Comparison of ENCODE assay signal across 13 cellular contexts in the genomic region with DNA sequence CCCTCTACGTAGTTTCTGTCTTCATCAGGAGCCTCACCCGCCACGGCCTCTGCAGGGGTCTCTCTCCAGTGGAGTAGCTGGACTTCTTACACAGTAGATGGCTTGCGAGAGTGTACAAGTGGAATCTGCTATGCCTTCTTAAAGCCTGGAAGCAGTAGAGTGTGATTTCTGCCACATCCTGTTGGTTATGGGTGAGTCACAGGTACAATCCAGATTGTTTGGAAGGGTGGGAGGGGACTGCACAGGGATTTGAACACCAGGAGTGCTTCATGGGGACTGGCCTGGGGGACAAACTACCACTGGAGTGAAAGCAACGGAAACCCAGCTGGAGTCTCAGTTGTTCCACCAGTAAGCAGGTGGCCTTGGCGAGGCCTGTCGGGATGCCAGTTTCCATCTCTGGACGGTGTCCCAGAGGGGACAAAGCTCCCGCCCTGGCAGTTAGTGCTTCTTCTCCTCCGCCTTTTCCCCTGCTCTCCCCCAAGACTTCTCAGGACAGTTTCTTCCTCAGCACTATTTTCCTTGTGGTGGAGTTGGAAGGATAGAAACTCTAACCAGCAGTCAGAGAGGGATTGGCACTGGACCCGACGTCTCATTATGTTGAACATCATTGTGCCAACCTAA.
A peak's percentile ranks its signal among the peaks of the same experiment; 100 is the strongest.
DNase-seq lines count a peak whose midpoint lies in the region; ATAC-seq and TF ChIP-seq lines count a peak whose summit lies in the region.
"Had no signal": no experiment of that assay in that cellular context is flagged by ENCODE, and none has a peak within 500 bp of the region (broad histone marks: within the 10 kb centered on the region; RNA-seq: fewer than 3 reads in every experiment).

No MANE protein-coding gene starts in this region.

- BruUV-seq in HCT116 (replicated peaks; lab: Mats Ljungman, UMichigan), result no TSS peak

- POLR2A ChIA-PET in HCT116 (lab: Charles Lee), result no interaction called here

- no peak overlapping the region for H3K27ac ChIP-seq in HCT116 (ENCODE audit: low read depth, low read length)
- H3K27ac ChIP-seq: transverse colon, WERI-Rb-1 had no signal

- no peak for TF ChIP-seq CTCF in HCT116 (IDR thresholded peaks at IDR 0.05 in 2 of 3, conservative IDR thresholded peaks at IDR 0.05 in 1 of 3; ENCODE audit: borderline replicate concordance in 1 of 3, insufficient read depth in 1 of 3, low read depth in 2 of 3, low read length in 2 of 3)

- H3K27ac Mint-ChIP-seq in activated T-helper 1 cell treated with anti-CD3 and anti-CD28 coated beads, Interleukin-12 subunit alpha, Interleukin-12 subunit beta, Interleukin-2, Interleukin-4 antibody, amounts not matched to agents 30 ng/mL and 10 ng/mL and 1 ng/mL, durations not matched to agents 14 hours and 24 hours and 36 hours, result no peak overlapping the region
- H3K27ac Mint-ChIP-seq: activated T-helper 17 cell treated with anti-CD3 and anti-CD28 coated beads, Interleukin-2, amount 50 U/mL, for 72 hours; naive thymus-derived CD4-positive, alpha-beta T cell had no signal

- H3K4me2 ChIP-seq in HCT116 (ENCODE audit: low read length), result no peak overlapping the region

- H3K9me2 ChIP-seq in HCT116 (ENCODE audit: insufficient read depth), result no peaks in the 10 kb centered on the region

- no peak for TF ChIP-seq RAD21 in HCT116 (IDR thresholded peaks at IDR 0.05; ENCODE audit: low read depth)

- no peaks in the 10 kb centered on the region for H3K36me3 Mint-ChIP-seq in activated T-helper 1 cell treated with anti-CD3 and anti-CD28 coated beads, Interleukin-12 subunit alpha, Interleukin-12 subunit beta, Interleukin-2, Interleukin-4 antibody, amounts not matched to agents 30 ng/mL and 10 ng/mL and 1 ng/mL, durations not matched to agents 14 hours and 24 hours and 36 hours (ENCODE audit: low read depth)
- H3K36me3 Mint-ChIP-seq: naive thymus-derived CD4-positive, alpha-beta T cell had no signal

- no peaks in the 10 kb centered on the region for H4K20me1 ChIP-seq in HCT116 (ENCODE audit: insufficient read depth)

- no peaks in the 10 kb centered on the region for H3K4me1 ChIP-seq in HCT116 (ENCODE audit: control insufficient read depth in 1 of 2, insufficient read depth in 2 of 2, low read length in 2 of 2)
- H3K4me1 ChIP-seq: transverse colon had no signal

- intact Hi-C loops in HCT116 (cut with micrococcal nuclease), result loop anchor here (2.0 to 5.0 kb wide), 2 partner anchors 171 to 609 kb away; no protein-coding TSS in a partner anchor
- intact Hi-C loops in activated T-helper 1 cell treated with anti-CD3 and anti-CD28 coated beads, Interleukin-12 subunit alpha, Interleukin-12 subunit beta, Interleukin-2, Interleukin-4 antibody, amounts not matched to agents 30 ng/mL and 10 ng/mL and 1 ng/mL, durations not matched to agents 14 hours and 24 hours and 36 hours (cut with micrococcal nuclease), result loop anchor here (1.0 to 5.0 kb wide), 2 partner anchors 609 to 764 kb away; no protein-coding TSS in a partner anchor

- no peaks in the 10 kb centered on the region for H3K9me3 Mint-ChIP-seq in activated T-helper 1 cell treated with anti-CD3 and anti-CD28 coated beads, Interleukin-12 subunit alpha, Interleukin-12 subunit beta, Interleukin-2, Interleukin-4 antibody, amounts not matched to agents 30 ng/mL and 10 ng/mL and 1 ng/mL, durations not matched to agents 14 hours and 24 hours and 36 hours
- H3K9me3 Mint-ChIP-seq: activated T-helper 17 cell treated with anti-CD3 and anti-CD28 coated beads, Interleukin-2, amount 50 U/mL, for 72 hours; naive thymus-derived CD4-positive, alpha-beta T cell had no signal

- RAD21 ChIA-PET in HCT116 (lab: Charles Lee; ENCODE audit: low non-redundant PET in 1 of 2, low total read pairs in 2 of 2, uncharacterized antibody in 2 of 2, unreplicated experiment in 2 of 2), result no interaction called here

- DNase-seq in HCT116 (ENCODE audit: low read depth, low spot score), result no peak
- peak; percentile 76 to 90 for DNase-seq in NCI-H446 (lab: John Stamatoyannopoulos, UW)
- DNase-seq in cerebellar cortex (ENCODE audit: low spot score), result peak; percentile 64
- peak; percentile 62 for DNase-seq in renal cortical epithelial cell (ENCODE audit: low read depth)
- no peak for DNase-seq in NCI-H1417 (lab: John Stamatoyannopoulos, UW)
- DNase-seq in iPS-NIHi7 (ENCODE audit: extremely low spot score), result no peak
- DNase-seq in activated T-helper 1 cell treated with anti-CD3 and anti-CD28 coated beads, Interleukin-12 subunit alpha, Interleukin-12 subunit beta, Interleukin-2, Interleukin-4 antibody, amounts not matched to agents 30 ng/mL and 10 ng/mL and 1 ng/mL, durations not matched to agents 14 hours and 24 hours and 36 hours (ENCODE audit: low spot score), result no peak
- DNase-seq: amniotic stem cell; naive thymus-derived CD4-positive, alpha-beta T cell; RPMI8226; transverse colon; WERI-Rb-1 had no signal

- H3K9me3 ChIP-seq in HCT116 (ENCODE audit: control insufficient read depth in 1 of 2, insufficient read depth in 1 of 2, low read depth in 1 of 2, low read length in 2 of 2), result no peaks in the 10 kb centered on the region
- H3K9me3 ChIP-seq: transverse colon had no signal

- CTCF ChIA-PET in HCT116 (lab: Charles Lee), result interaction anchor here (1.1 kb wide), 1 partner anchor 770 kb away, joined by 3 read pairs; no protein-coding TSS in a partner anchor

- H3K27me3 ChIP-seq in HCT116 (ENCODE audit: insufficient read depth, low read length), result peaks cover 36% of the 10 kb centered on the region

- no peak overlapping the region for H2AFZ ChIP-seq in HCT116 (ENCODE audit: low read depth, low read length, poor library complexity, severe bottlenecking)

- peaks cover 20% of the 10 kb centered on the region for H3K27me3 Mint-ChIP-seq in activated T-helper 1 cell treated with anti-CD3 and anti-CD28 coated beads, Interleukin-12 subunit alpha, Interleukin-12 subunit beta, Interleukin-2, Interleukin-4 antibody, amounts not matched to agents 30 ng/mL and 10 ng/mL and 1 ng/mL, durations not matched to agents 14 hours and 24 hours and 36 hours (ENCODE audit: insufficient read depth)

- TF ChIP-seq POLR2A in HCT116 (IDR thresholded peaks at IDR 0.05; ENCODE audit: borderline replicate concordance, extremely low read depth, insufficient read depth, insufficient read length), result no peak

- no peaks in the 10 kb centered on the region for H3K36me3 ChIP-seq in HCT116 (ENCODE audit: control insufficient read depth in 1 of 2, insufficient read depth in 2 of 2, low read length in 2 of 2)
- H3K36me3 ChIP-seq: transverse colon, WERI-Rb-1 had no signal

- no peak overlapping the region for H3K9ac ChIP-seq in HCT116 (ENCODE audit: low read length)

- ATAC-seq in HCT116, result 0 out of 2 replicates have a peak, but pooled peaks have one; percentile 35
- ATAC-seq: activated T-helper 17 cell treated with anti-CD3 and anti-CD28 coated beads, Interleukin-2, amount 50 U/mL, for 72 hours; naive thymus-derived CD4-positive, alpha-beta T cell had no signal

- no peak overlapping the region for H3K4me3 Mint-ChIP-seq in activated T-helper 1 cell treated with anti-CD3 and anti-CD28 coated beads, Interleukin-12 subunit alpha, Interleukin-12 subunit beta, Interleukin-2, Interleukin-4 antibody, amounts not matched to agents 30 ng/mL and 10 ng/mL and 1 ng/mL, durations not matched to agents 14 hours and 24 hours and 36 hours
- H3K4me3 Mint-ChIP-seq: activated T-helper 17 cell treated with anti-CD3 and anti-CD28 coated beads, Interleukin-2, amount 50 U/mL, for 72 hours; naive thymus-derived CD4-positive, alpha-beta T cell had no signal

- no peak overlapping the region for H3K4me3 ChIP-seq in HCT116 (replicated peaks in 1 of 2; ENCODE audit: low read depth in 1 of 2, low read length in 2 of 2)
- H3K4me3 ChIP-seq: transverse colon had no signal

- H3K79me2 ChIP-seq in HCT116 (ENCODE audit: insufficient read depth, low read length), result no peaks in the 10 kb centered on the region

- H3K4me1 Mint-ChIP-seq in activated T-helper 1 cell treated with anti-CD3 and anti-CD28 coated beads, Interleukin-12 subunit alpha, Interleukin-12 subunit beta, Interleukin-2, Interleukin-4 antibody, amounts not matched to agents 30 ng/mL and 10 ng/mL and 1 ng/mL, durations not matched to agents 14 hours and 24 hours and 36 hours (ENCODE audit: low read depth), result no peaks in the 10 kb centered on the region
- H3K4me1 Mint-ChIP-seq: activated T-helper 17 cell treated with anti-CD3 and anti-CD28 coated beads, Interleukin-2, amount 50 U/mL, for 72 hours had no signal

TF ChIP-seq in HCT116, 20 proteins besides CTCF, POLR2A, EP300 and RAD21 (continues in another document):
- TF ChIP-seq POLR2AphosphoS5 (IDR thresholded peaks at IDR 0.05; ENCODE audit: low read depth, low read length) (no peak), EZH2phosphoT487 (IDR thresholded peaks at IDR 0.05; ENCODE audit: borderline replicate concordance) (no peak), YY1 (IDR thresholded peaks at IDR 0.05; ENCODE audit: extremely low read depth, insufficient replicate concordance, low read depth, low read length) (no peak), ZFX (IDR thresholded peaks at IDR 0.05) (no peak), JUND (IDR thresholded peaks at IDR 0.05) (no peak), CEBPB (IDR thresholded peaks at IDR 0.05; ENCODE audit: low read depth) (no peak), SIN3A (IDR thresholded peaks at IDR 0.05; ENCODE audit: low read depth) (no peak), SRF (IDR thresholded peaks at IDR 0.05; ENCODE audit: low read depth) (no peak), ELF1 (IDR thresholded peaks at IDR 0.05; ENCODE audit: borderline replicate concordance, low read depth) (no peak), TCF7L2 (IDR thresholded peaks at IDR 0.05; ENCODE audit: borderline replicate concordance, extremely low read depth, insufficient read depth, insufficient read length) (no peak), ZNF274 (IDR thresholded peaks at IDR 0.05; ENCODE audit: low read depth, low read length) (no peak), SP1 (IDR thresholded peaks at IDR 0.05; ENCODE audit: low read depth) (no peak)
- TF ChIP-seq, protein P1, sequence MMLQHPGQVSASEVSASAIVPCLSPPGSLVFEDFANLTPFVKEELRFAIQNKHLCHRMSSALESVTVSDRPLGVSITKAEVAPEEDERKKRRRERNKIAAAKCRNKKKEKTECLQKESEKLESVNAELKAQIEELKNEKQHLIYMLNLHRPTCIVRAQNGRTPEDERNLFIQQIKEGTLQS (IDR thresholded peaks at IDR 0.05), result no peak

Comparison
In these comparisons a context has a peak if more than half of its experiments do, and no peak if none do; other contexts are left out.
1. DNase-seq: peak in NCI-H446 (2 of 2), cerebellar cortex (single experiment) and renal cortical epithelial cell (single experiment); none in HCT116 (single experiment), NCI-H1417 (0 of 3), iPS-NIHi7 (single experiment) and activated T-helper 1 cell treated with anti-CD3 and anti-CD28 coated beads, Interleukin-12 subunit alpha, Interleukin-12 subunit beta, Interleukin-2, Interleukin-4 antibody, amounts not matched to agents 30 ng/mL and 10 ng/mL and 1 ng/mL, durations not matched to agents 14 hours and 24 hours and 36 hours (single experiment).